8 cellular contexts compared by ENCODE assay signal in the genomic region with DNA sequence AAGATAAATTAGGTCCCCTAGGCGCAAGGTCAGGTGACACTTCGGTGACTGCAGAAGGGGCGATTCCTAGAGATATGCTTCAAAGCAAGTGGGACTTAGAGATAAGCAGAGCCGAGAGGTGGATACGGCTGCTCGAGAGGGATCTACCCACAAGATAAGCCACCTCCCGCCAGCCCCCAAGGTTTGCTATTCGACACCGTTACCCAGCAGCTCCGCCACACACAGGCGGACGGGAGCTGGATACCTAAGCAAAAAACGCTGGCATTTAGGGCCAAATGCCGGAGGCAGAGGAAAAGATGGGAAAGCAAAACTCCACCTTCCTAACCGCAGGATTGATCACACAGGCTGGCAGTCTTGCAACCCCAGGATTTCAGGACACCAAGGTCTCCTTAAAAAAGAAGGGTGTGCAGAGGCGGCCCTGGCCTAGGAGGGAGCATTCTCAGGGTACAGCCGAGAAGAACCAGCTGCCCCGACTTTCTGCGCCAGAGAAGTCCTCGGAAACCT. TPM values are rescaled to one million over a fixed set of nuclear protein-coding genes. Genes with fewer than 3 reads are reported as not detected.
DNase-seq lines count a peak whose midpoint lies in the region; ATAC-seq, FAIRE-seq and TF ChIP-seq lines count a peak whose summit lies in the region.

No MANE protein-coding gene starts in this region.

- CTCF ChIA-PET in A673 (lab: Charles Lee) (interaction anchor here (0.6 kb wide), 1 partner anchor 141 kb away, joined by 3 read pairs; no protein-coding TSS in a partner anchor), WTC11 (lab: Charles Lee) (interaction anchor here (0.8 to 1.9 kb wide), 2 partner anchors 19 to 68 kb away, joined by 4 to 9 read pairs; no protein-coding TSS in a partner anchor), endothelial cell of umbilical vein (lab: Charles Lee) (interaction anchor here (0.8 to 11.1 kb wide), 3 partner anchors 12 to 115 kb away, joined by 3 to 147 read pairs (median 5); no protein-coding TSS in a partner anchor)

- peak overlapping the region; percentile 92 for H3K9ac ChIP-seq in endothelial cell of umbilical vein (replicated peaks; ENCODE audit: extremely low read depth, insufficient read depth, low read length)

- H3K4me1 Mint-ChIP-seq in WTC11 = peaks cover 38% of the 10 kb centered on the region

- H3K9me1 ChIP-seq in endothelial cell of umbilical vein (replicated peaks; ENCODE audit: control insufficient read depth, extremely low read depth, insufficient read depth, low read length) = no peaks in the 10 kb centered on the region

- TF ChIP-seq CTCF in A673 (conservative IDR thresholded peaks at IDR 0.05; ENCODE audit: low read depth, low read length) (no peak), WTC11 (IDR thresholded peaks at IDR 0.05) (no peak), endothelial cell of umbilical vein (IDR thresholded peaks at IDR 0.05; ENCODE audit: extremely low read depth in 1 of 2, insufficient read depth in 1 of 2, low read depth in 1 of 2, low read length in 2 of 2) (no peak)

- H3K36me3 Mint-ChIP-seq in WTC11 = peaks cover 35% of the 10 kb centered on the region

- intact Hi-C loops in A673 (cut with micrococcal nuclease; ENCODE audit: unreplicated experiment) (loop anchor here (5.0 kb wide), 1 partner anchor 116 kb away; no protein-coding TSS in a partner anchor), endothelial cell of umbilical vein (cut with micrococcal nuclease) (loop anchor here (1.0 to 5.0 kb wide), 4 partner anchors 59 to 149 kb away; a partner anchor contains a TSS)

- FAIRE-seq in endothelial cell of umbilical vein (lab: Jason Lieb, UNC) = no peak

- no peak overlapping the region for H2AFZ ChIP-seq in endothelial cell of umbilical vein (ENCODE audit: low read depth, low read length)
- H2AFZ ChIP-seq in neuron (ENCODE audit: low read depth, low read length) = peak overlapping the region; percentile 62

- H3K9me3 Mint-ChIP-seq in WTC11 = no peaks in the 10 kb centered on the region

- peak overlapping the region; percentile 80 for H3K27ac Mint-ChIP-seq in WTC11

- H3K27ac ChIP-seq in A673 (ENCODE audit: low read depth, low read length, poor library complexity, severe bottlenecking) (peak overlapping the region; percentile 98), endothelial cell of umbilical vein (ENCODE audit: insufficient read depth, low read depth, low read length) (peak overlapping the region; percentile 56)

- H3K36me3 ChIP-seq in A673 (ENCODE audit: insufficient read depth, low read length, poor library complexity, severe bottlenecking) (peaks cover 38% of the 10 kb centered on the region), endothelial cell of umbilical vein (ENCODE audit: control insufficient read depth in 2 of 2, extremely low read depth in 1 of 2, insufficient read depth in 2 of 2, low read length in 2 of 2) (peaks cover 15% of the 10 kb centered on the region in 2 experiments), neuron (ENCODE audit: insufficient read depth, low read length) (peaks cover 26% of the 10 kb centered on the region)

- dilution Hi-C loops in endothelial cell of umbilical vein (cut with MboI; ENCODE audit: extremely low pct_ligation_motif_present, low sequenced_read_pairs) = no loop called here

- DNase-seq in A673 (ENCODE audit: low spot score) (peak; percentile 43), HCEC 1CT (peak; percentile 35), WTC11 (ENCODE audit: low spot score) (no peak), endothelial cell of umbilical vein (ENCODE audit: low read depth, low spot score) (peak; percentile 47), GM19240 (ENCODE audit: insufficient read length, low spot score) (no peak), SHP77 treated with DMSO at 0.1 percent for 48 hours (lab: John Stamatoyannopoulos, UW) (no peak)

- no peak for ATAC-seq in WTC11
- ATAC-seq in GM18505 (IDR thresholded peaks at IDR 0.05; ENCODE audit: unreplicated experiment) = no peak

- H3K4me2 ChIP-seq in endothelial cell of umbilical vein (ENCODE audit: insufficient read depth, low read length) = peak overlapping the region; percentile 94

- no TSS peak for BruUV-seq in A673 (replicated peaks; lab: Mats Ljungman, UMichigan)
- BruUV-seq in endothelial cell of umbilical vein (replicated peaks; lab: Mats Ljungman, UMichigan) = no TSS peak

- H3K9me3 ChIP-seq in A673 (ENCODE audit: low read depth, low read length, poor library complexity, severe bottlenecking) = no peaks in the 10 kb centered on the region
- H3K9me3 ChIP-seq in endothelial cell of umbilical vein (replicated peaks; ENCODE audit: control insufficient read depth, insufficient read depth, low read length) = no peaks in the 10 kb centered on the region
- H3K9me3 ChIP-seq in neuron (ENCODE audit: low read length) = no peaks in the 10 kb centered on the region

- TF ChIP-seq POLR2A in endothelial cell of umbilical vein (IDR thresholded peaks at IDR 0.05; ENCODE audit: low read depth, low read length) = no peak
- TF ChIP-seq POLR2A in GM18505 (IDR thresholded peaks at IDR 0.05; ENCODE audit: borderline replicate concordance, extremely low read depth, insufficient read depth, insufficient read length) = no peak

- H3K4me3 ChIP-seq in A673 (ENCODE audit: low read depth, low read length, poor library complexity, severe bottlenecking) = peak overlapping the region; percentile 90
- H3K4me3 ChIP-seq in endothelial cell of umbilical vein (replicated peaks in 1 of 3; ENCODE audit: insufficient read depth in 1 of 3, low read depth in 1 of 3, low read length in 3 of 3) = peak overlapping the region; percentile 98 to 99 (median 99)
- H3K4me3 ChIP-seq in neuron (ENCODE audit: low read length) = peak overlapping the region; percentile 86

- H4K20me1 ChIP-seq in endothelial cell of umbilical vein (replicated peaks; ENCODE audit: control insufficient read depth, extremely low read depth, insufficient read depth, low read length) = no peaks in the 10 kb centered on the region

- peak overlapping the region; percentile 94 for H3K4me3 Mint-ChIP-seq in WTC11

- H3K27me3 ChIP-seq in A673 (replicated peaks; ENCODE audit: insufficient read depth, low read depth, low read length, poor library complexity) (no peaks in the 10 kb centered on the region), endothelial cell of umbilical vein (ENCODE audit: control insufficient read depth in 2 of 2, insufficient read depth in 2 of 2, low read length in 2 of 2) (no peaks in the 10 kb centered on the region), neuron (ENCODE audit: insufficient read depth, low read length) (no peaks in the 10 kb centered on the region)

- H3K27me3 Mint-ChIP-seq in WTC11 (ENCODE audit: low read depth) = no peaks in the 10 kb centered on the region

- H3K79me2 ChIP-seq in endothelial cell of umbilical vein (ENCODE audit: control insufficient read depth, insufficient read depth, low read length) = peaks cover 39% of the 10 kb centered on the region

- H3K4me1 ChIP-seq in A673 (ENCODE audit: insufficient read depth, low read length, poor library complexity, severe bottlenecking) (peaks cover 47% of the 10 kb centered on the region), endothelial cell of umbilical vein (ENCODE audit: control insufficient read depth, extremely low read depth, insufficient read depth, low read length) (peaks cover 60% of the 10 kb centered on the region), neuron (ENCODE audit: insufficient read depth, low read length) (peaks cover 22% of the 10 kb centered on the region)

- POLR2A ChIA-PET in A673 (lab: Charles Lee; ENCODE audit: low non-redundant PET) (no interaction called here), WTC11 (lab: Charles Lee) (interaction anchor here (1.4 to 2.7 kb wide), 5 partner anchors 12 to 152 kb away, joined by 3 to 23 read pairs (median 8); a partner anchor contains a TSS), endothelial cell of umbilical vein (lab: Charles Lee) (interaction anchor here (0.8 to 3.0 kb wide), 4 partner anchors 12 to 141 kb away, joined by 3 to 19 read pairs (median 10); no protein-coding TSS in a partner anchor)

TF ChIP-seq in WTC11, 78 proteins besides CTCF, POLR2A, EP300 and RAD21 (continues in another document):
- no peak for TF ChIP-seq TCF7 (CRISPR knock-in tag; IDR thresholded peaks at IDR 0.05; ENCODE audit: low read depth)

RNA-seq across cellular contexts. Expression of a gene that starts 0.7 kb away (rescaled TPM):
- 2,291 and 2,484 TPM in 2 replicates for total RNA-seq in A673 (2021)
- 1,108 to 1,272 TPM (median 1,247 TPM) in 3 replicates for total RNA-seq in WTC11 (2021)
- total RNA-seq in endothelial cell of umbilical vein = 2,371 and 2,501 TPM in 2 replicates
- polyA plus RNA-seq in endothelial cell of umbilical vein = 1,123 and 1,177 TPM in 2 replicates
- 1,817 and 2,147 TPM in 2 replicates for polyA plus RNA-seq in endothelial cell of umbilical vein (2011; cell fraction: cytosol; rRNA removed)
- polyA plus RNA-seq in endothelial cell of umbilical vein (2011; cell fraction: nucleus; rRNA removed) = 551 and 657 TPM in 2 replicates
- polyA plus RNA-seq in endothelial cell of umbilical vein (2012) = 3,119 and 5,287 TPM in 2 replicates
- polyA minus RNA-seq in endothelial cell of umbilical vein = 640 and 676 TPM in 2 replicates
- 1,415 TPM for polyA minus RNA-seq in endothelial cell of umbilical vein (2011; cell fraction: cytosol; rRNA and poly(A)+ RNA removed)
- 173 and 200 TPM in 2 replicates for polyA minus RNA-seq in endothelial cell of umbilical vein (2011; cell fraction: nucleus; rRNA and poly(A)+ RNA removed)

RNA-seq across cellular contexts. Expression of a gene that starts 16.6 kb away (rescaled TPM):
- total RNA-seq in A673 (2021) = 5.3 and 8.6 TPM in 2 replicates
- total RNA-seq in WTC11 (2021) = 0.17 to 0.32 TPM (median 0.21 TPM) in 3 replicates
- 0.21 TPM in 1 of 2 replicates, not detected in the other for total RNA-seq in endothelial cell of umbilical vein
- 0.04 and 0.05 TPM in 2 replicates for polyA plus RNA-seq in endothelial cell of umbilical vein
- 0.04 TPM in 1 of 2 replicates, not detected in the other for polyA plus RNA-seq in endothelial cell of umbilical vein (2011; cell fraction: cytosol; rRNA removed)
- 0.11 and 0.15 TPM in 2 replicates for polyA plus RNA-seq in endothelial cell of umbilical vein (2011; cell fraction: nucleus; rRNA removed)
- 0.52 and 0.83 TPM in 2 replicates for polyA plus RNA-seq in endothelial cell of umbilical vein (2012)
- 0.13 TPM in 1 of 2 replicates, not detected in the other for polyA minus RNA-seq in endothelial cell of umbilical vein
- polyA minus RNA-seq in endothelial cell of umbilical vein (2011; cell fraction: cytosol; rRNA and poly(A)+ RNA removed) = 0.92 TPM
- polyA minus RNA-seq in endothelial cell of umbilical vein (2011; cell fraction: nucleus; rRNA and poly(A)+ RNA removed) = 0.24 TPM in 1 of 2 replicates, not detected in the other

RNA-seq across cellular contexts. Expression of a gene that starts 49.4 kb away (rescaled TPM):
- total RNA-seq in A673 (2021) = 21.9 and 26.9 TPM in 2 replicates
- total RNA-seq in WTC11 (2021) = 7.2 to 11.1 TPM (median 8.9 TPM) in 3 replicates
- total RNA-seq in endothelial cell of umbilical vein = 1.2 and 3.6 TPM in 2 replicates
- polyA plus RNA-seq in endothelial cell of umbilical vein = 1.8 and 2.9 TPM in 2 replicates
- 0.88 and 1.4 TPM in 2 replicates for polyA plus RNA-seq in endothelial cell of umbilical vein (2011; cell fraction: cytosol; rRNA removed)
- polyA plus RNA-seq in endothelial cell of umbilical vein (2011; cell fraction: nucleus; rRNA removed) = 2.1 TPM in 2 replicates
- polyA plus RNA-seq in endothelial cell of umbilical vein (2012) = 1.3 and 3.8 TPM in 2 replicates
- 0.89 and 0.90 TPM in 2 replicates for polyA minus RNA-seq in endothelial cell of umbilical vein
- polyA minus RNA-seq in endothelial cell of umbilical vein (2011; cell fraction: cytosol; rRNA and poly(A)+ RNA removed) = 7.3 TPM
- 0.58 and 0.72 TPM in 2 replicates for polyA minus RNA-seq in endothelial cell of umbilical vein (2011; cell fraction: nucleus; rRNA and poly(A)+ RNA removed)

Comparison
In these comparisons a context has a peak if more than half of its experiments do, and no peak if none do; other contexts are left out.
1. DNase-seq: peak in A673 (single experiment), HCEC 1CT (single experiment) and endothelial cell of umbilical vein (single experiment); none in WTC11 (single experiment), GM19240 (single experiment) and SHP77 treated with DMSO at 0.1 percent for 48 hours (single experiment).
2. Peak in every context shown above with its lines, with median percentiles within 50 percentile points of each other: H3K4me3 ChIP-seq.